12 cellular contexts compared by ENCODE assay signal in the genomic region with DNA sequence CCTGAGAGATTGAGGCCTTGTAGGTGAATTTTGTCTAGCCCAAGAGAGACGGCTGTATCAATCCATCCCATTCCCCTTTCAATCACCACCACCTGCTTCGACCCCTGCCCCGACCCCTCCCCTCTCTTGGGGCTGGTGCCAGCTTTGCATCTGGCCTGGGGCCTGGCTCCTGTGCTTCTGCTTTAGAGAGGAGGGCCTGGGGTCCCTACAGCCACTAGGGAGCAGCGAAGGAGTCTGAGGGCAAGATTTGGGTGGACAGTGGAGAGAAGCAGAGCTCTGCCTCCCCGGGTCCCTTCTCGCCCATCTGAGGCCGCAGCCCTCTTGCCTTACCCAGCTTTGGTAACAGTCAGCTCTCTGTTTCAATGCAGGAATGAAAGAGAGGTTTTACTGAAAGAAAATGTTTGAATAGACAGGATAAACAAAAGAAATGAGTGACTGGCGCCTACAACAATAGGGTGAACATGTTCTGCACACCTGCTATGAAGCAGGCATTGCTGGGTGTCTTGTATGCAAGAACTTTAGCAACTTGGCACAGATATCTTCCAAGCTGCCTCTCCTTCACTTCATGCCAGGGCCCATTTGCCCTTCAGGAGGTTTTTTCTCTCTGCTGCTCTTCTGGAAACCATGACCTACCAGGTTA.
"Had no signal": no experiment of that assay in that cellular context is flagged by ENCODE, and none has a peak within 500 bp of the region (broad histone marks: within the 10 kb centered on the region; RNA-seq: fewer than 3 reads in every experiment).

No MANE protein-coding gene starts in this region.

- H3K9me3 Mint-ChIP-seq: natural killer cell, type B pancreatic cell had no signal

- H3K36me3 ChIP-seq: adrenal gland, left lung, sigmoid colon had no signal

- DNase-seq: activated CD4-positive, CD25-positive, alpha-beta regulatory T cell; activated naive CD4-positive, alpha-beta T cell treated with anti-CD3 and anti-CD28 coated beads, Interleukin-2, amount 50 U/mL, for 16 hours; activated T-cell treated with anti-CD3 and anti-CD28 coated beads, Interleukin-2, amount 50 U/mL, for 1 hour; foreskin melanocyte; head of caudate nucleus; left lung; natural killer cell; sigmoid colon; stimulated activated CD4-positive, alpha-beta T cell treated with anti-CD3 and anti-CD28 coated beads, Interleukin-2, amount 100 ng/mL, for 24 hours; stimulated activated naive CD4-positive, alpha-beta T cell had no signal

- H3K4me3 ChIP-seq: adrenal gland, left lung, sigmoid colon had no signal

- H3K4me1 Mint-ChIP-seq: natural killer cell had no signal

- H3K9me3 ChIP-seq: adrenal gland, left lung, sigmoid colon had no signal

- H3K27me3 ChIP-seq: adrenal gland, left lung, sigmoid colon had no signal

- H3K4me3 Mint-ChIP-seq: natural killer cell, type B pancreatic cell had no signal

- H3K27ac Mint-ChIP-seq: natural killer cell, type B pancreatic cell had no signal

- H3K36me3 Mint-ChIP-seq: natural killer cell, type B pancreatic cell had no signal

- ATAC-seq: left lung, natural killer cell had no signal

- H3K4me1 ChIP-seq: adrenal gland, sigmoid colon had no signal

- H3K27ac ChIP-seq: adrenal gland, left lung, sigmoid colon had no signal
